ENCODE assay signal across 11 cellular contexts in the genomic region with DNA sequence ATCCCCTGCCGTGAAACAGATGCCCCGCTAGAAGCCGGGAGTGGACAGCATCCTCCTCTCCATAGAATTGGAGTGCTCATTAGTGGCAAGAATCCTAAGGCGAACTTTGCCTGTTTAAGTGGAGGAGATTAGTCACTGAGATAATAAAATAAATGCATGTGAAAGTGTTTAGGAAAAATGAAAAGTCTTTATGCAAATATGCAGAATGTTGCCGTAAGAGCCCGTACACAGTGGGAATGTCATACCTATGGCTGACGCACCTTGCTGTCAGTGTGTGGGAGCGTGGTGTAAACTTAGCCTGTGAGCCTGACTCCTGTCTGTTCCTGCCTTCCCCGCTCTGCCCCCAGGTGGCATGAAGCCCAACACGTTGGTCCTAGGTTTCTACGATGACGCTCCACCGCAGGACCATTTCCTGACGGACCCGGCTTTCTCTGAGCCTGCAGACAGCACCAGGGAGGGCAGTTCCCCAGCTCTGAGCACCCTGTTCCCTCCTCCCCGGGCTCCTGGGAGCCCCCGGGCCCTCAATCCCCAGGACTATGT. TPM values are rescaled to one million over a fixed set of nuclear protein-coding genes. Genes with fewer than 3 reads are reported as not detected.
DNase-seq lines count a peak whose midpoint lies in the region; ATAC-seq, FAIRE-seq and TF ChIP-seq lines count a peak whose summit lies in the region.
"Had no signal": no experiment of that assay in that cellular context is flagged by ENCODE, and none has a peak within 500 bp of the region (broad histone marks: within the 10 kb centered on the region; RNA-seq: fewer than 3 reads in every experiment).

No MANE protein-coding gene starts in this region.

- H3K79me2 ChIP-seq in astrocyte (ENCODE audit: insufficient read depth, low read length) (peaks cover 37% of the 10 kb centered on the region), mesendoderm (ENCODE audit: control insufficient read depth, insufficient read depth, low read length) (peaks cover 14% of the 10 kb centered on the region)

- WGBS in mesendoderm (ENCODE audit: extremely low coverage, insufficient coverage, low lambda C conversion rate), result no CpG with 5 or more reads among the region's 17 CpGs

- TF ChIP-seq CTCF in left ventricle myocardium inferior (IDR thresholded peaks at IDR 0.05; ENCODE audit: borderline replicate concordance) (no peak), astrocyte (IDR thresholded peaks at IDR 0.05; ENCODE audit: insufficient read depth, low read depth, low read length) (no peak)

- H3K4me1 ChIP-seq in left ventricle myocardium inferior (peaks cover 47% of the 10 kb centered on the region), astrocyte (ENCODE audit: insufficient read depth, low read length) (peaks cover 36% of the 10 kb centered on the region), mesendoderm (ENCODE audit: control insufficient read depth, low read depth, low read length) (no peaks in the 10 kb centered on the region)

- no peak overlapping the region for H4K5ac ChIP-seq in mesendoderm (ENCODE audit: low read length)

- H4K8ac ChIP-seq in mesendoderm (ENCODE audit: low read depth, low read length), result no peak overlapping the region

- ATAC-seq in HG03432 (IDR thresholded peaks at IDR 0.05; ENCODE audit: unreplicated experiment), result no peak
- no peak for ATAC-seq in HG03039 (IDR thresholded peaks at IDR 0.05; ENCODE audit: unreplicated experiment)

- no peak overlapping the region for H3K23ac ChIP-seq in mesendoderm (ENCODE audit: low read length)

- no peak overlapping the region for H3K4me3 ChIP-seq in left ventricle myocardium inferior
- no peak overlapping the region for H3K4me3 ChIP-seq in astrocyte (ENCODE audit: insufficient read depth, low read depth, low read length)
- no peak overlapping the region for H3K4me3 ChIP-seq in mesendoderm (ENCODE audit: low read length)

- no peak for DNase-seq in left ventricle myocardium inferior
- no peak for DNase-seq in cardiac septum (ENCODE audit: low spot score)
- DNase-seq in astrocyte (ENCODE audit: low read depth), result peak; percentile 79
- DNase-seq in mesendoderm, result peak; percentile 52
- DNase-seq in stimulated activated CD8-positive, alpha-beta memory T cell treated with anti-CD3 and anti-CD28 coated beads, Interleukin-4, amount 100 ng/mL, for 48 hours, result no peak
- DNase-seq in activated CD4-positive, alpha-beta T cell treated with anti-CD3 and anti-CD28 coated beads for 1 hour, result no peak
- DNase-seq: Caco-2 had no signal

- H3K27me3 ChIP-seq in left ventricle myocardium inferior (ENCODE audit: low read depth) (no peaks in the 10 kb centered on the region), astrocyte (ENCODE audit: insufficient read depth, low read length) (no peaks in the 10 kb centered on the region), mesendoderm (ENCODE audit: insufficient read depth, low read length, poor library complexity) (no peaks in the 10 kb centered on the region)
- H3K27me3 ChIP-seq: neutrophil had no signal

- H3K9me3 ChIP-seq in left ventricle myocardium inferior (replicated peaks), result no peaks in the 10 kb centered on the region
- no peaks in the 10 kb centered on the region for H3K9me3 ChIP-seq in astrocyte (ENCODE audit: insufficient read depth, low read depth, low read length)
- H3K9me3 ChIP-seq: Caco-2, neutrophil had no signal

- H3K36me3 ChIP-seq in left ventricle myocardium inferior (peaks cover 19% of the 10 kb centered on the region), astrocyte (ENCODE audit: insufficient read depth, low read length) (peaks cover 4% of the 10 kb centered on the region), mesendoderm (ENCODE audit: control insufficient read depth, insufficient read depth, low read length) (peaks cover 8% of the 10 kb centered on the region)

- H2AK5ac ChIP-seq in mesendoderm (ENCODE audit: low read length), result no peak overlapping the region

- FAIRE-seq in astrocyte (lab: Jason Lieb, UNC), result no peak

- H3K36me3 Mint-ChIP-seq in astrocyte (ENCODE audit: low read depth, unreplicated experiment), result peaks cover 20% of the 10 kb centered on the region

- no peaks in the 10 kb centered on the region for H3K27me3 Mint-ChIP-seq in astrocyte (ENCODE audit: low read depth, unreplicated experiment)

- H3K4me2 ChIP-seq in astrocyte (ENCODE audit: low read length) (peak overlapping the region; percentile 48), mesendoderm (ENCODE audit: low read length) (no peak overlapping the region)

- no peak overlapping the region for H2BK15ac ChIP-seq in mesendoderm (replicated peaks; ENCODE audit: low read depth)

- intact Hi-C loops in left ventricle myocardium inferior (cut with micrococcal nuclease) (no loop called here), cardiac septum (cut with DNase I) (no loop called here)

- H3K4me1 Mint-ChIP-seq in astrocyte (ENCODE audit: low read depth, unreplicated experiment), result peaks cover 4% of the 10 kb centered on the region

- H3K27ac Mint-ChIP-seq in astrocyte (ENCODE audit: unreplicated experiment), result no peak overlapping the region

- H4K20me1 ChIP-seq in astrocyte (ENCODE audit: insufficient read depth, low read length), result peaks cover 4% of the 10 kb centered on the region

- H2BK120ac ChIP-seq in mesendoderm (ENCODE audit: low read depth, low read length), result no peak overlapping the region

- no peaks in the 10 kb centered on the region for H3K9me3 Mint-ChIP-seq in astrocyte (ENCODE audit: unreplicated experiment)

- H2AFZ ChIP-seq in astrocyte (ENCODE audit: low read depth, low read length), result no peak overlapping the region

- no peak overlapping the region for H3K18ac ChIP-seq in mesendoderm (ENCODE audit: low read length)

- H2BK5ac ChIP-seq in mesendoderm (ENCODE audit: low read length), result no peak overlapping the region

- peak overlapping the region; percentile 91 for H3K27ac ChIP-seq in left ventricle myocardium inferior (replicated peaks)
- peak overlapping the region; percentile 60 for H3K27ac ChIP-seq in astrocyte (ENCODE audit: low read depth, low read length)
- no peak overlapping the region for H3K27ac ChIP-seq in mesendoderm (ENCODE audit: low read depth, low read length)

- H3K4me3 Mint-ChIP-seq in astrocyte (ENCODE audit: unreplicated experiment), result peak overlapping the region; percentile 40

- peaks cover 8% of the 10 kb centered on the region for H3K79me1 ChIP-seq in mesendoderm (ENCODE audit: low read length)

- H3K4ac ChIP-seq in mesendoderm (ENCODE audit: low read depth, low read length), result no peak overlapping the region

- H3K56ac ChIP-seq in mesendoderm (ENCODE audit: low read length), result peak overlapping the region; percentile 3

- peak overlapping the region; percentile 29 for H3K9ac ChIP-seq in astrocyte (ENCODE audit: low read length)
- H3K9ac ChIP-seq in mesendoderm (ENCODE audit: low read length), result no peak overlapping the region

RNA-seq across cellular contexts. Expression of a gene that starts 1.7 kb away (rescaled TPM):
- 11.7 TPM for total RNA-seq in left ventricle myocardium inferior
- 24.4 TPM for total RNA-seq in cardiac septum
- total RNA-seq in astrocyte, result 86.9 and 99.9 TPM in 2 replicates
- polyA plus RNA-seq in mesendoderm (2013, experiment 1 of 2), result 84.1 TPM
- 85.5 TPM for polyA plus RNA-seq in mesendoderm (2013, experiment 2 of 2)

RNA-seq across cellular contexts. Expression of a gene that starts 9.5 kb away (rescaled TPM):
- total RNA-seq in left ventricle myocardium inferior, result 51.3 TPM
- total RNA-seq in cardiac septum, result 62.9 TPM
- total RNA-seq in astrocyte, result 112 and 118 TPM in 2 replicates
- polyA plus RNA-seq in mesendoderm (2013, experiment 1 of 2), result 168 TPM
- 157 TPM for polyA plus RNA-seq in mesendoderm (2013, experiment 2 of 2)

RNA-seq across cellular contexts. Expression of a gene that starts 12.9 kb away (rescaled TPM):
- total RNA-seq in left ventricle myocardium inferior, result 10.9 TPM
- total RNA-seq in cardiac septum, result 6.9 TPM
- 26.7 and 30.5 TPM in 2 replicates for total RNA-seq in astrocyte
- polyA plus RNA-seq in mesendoderm (2013, experiment 1 of 2), result 16.0 TPM
- polyA plus RNA-seq in mesendoderm (2013, experiment 2 of 2), result 16.1 TPM

RNA-seq across cellular contexts. Expression of a gene that starts 24.1 kb away (rescaled TPM):
- total RNA-seq in left ventricle myocardium inferior (2.4 TPM), cardiac septum (2.1 TPM), astrocyte (2.7 and 3.3 TPM in 2 replicates)
- polyA plus RNA-seq in mesendoderm (2013, experiment 1 of 2), result 2.1 TPM
- 2.2 TPM for polyA plus RNA-seq in mesendoderm (2013, experiment 2 of 2)

RNA-seq across cellular contexts. Expression of a gene that starts 30.2 kb away (rescaled TPM):
- total RNA-seq in left ventricle myocardium inferior (0.49 TPM), cardiac septum (2.1 TPM), astrocyte (12.1 and 18.9 TPM in 2 replicates)
- polyA plus RNA-seq in mesendoderm (2013, experiment 1 of 2), result 25.8 TPM
- polyA plus RNA-seq in mesendoderm (2013, experiment 2 of 2), result 24.9 TPM
- total RNA-seq: RPMI7951 had no signal

Comparison
In these comparisons a context has a peak if more than half of its experiments do, and no peak if none do; other contexts are left out.
1. DNase-seq: peak in astrocyte (single experiment) and mesendoderm (single experiment); none in left ventricle myocardium inferior (single experiment), cardiac septum (single experiment), stimulated activated CD8-positive, alpha-beta memory T cell treated with anti-CD3 and anti-CD28 coated beads, Interleukin-4, amount 100 ng/mL, for 48 hours (single experiment) and activated CD4-positive, alpha-beta T cell treated with anti-CD3 and anti-CD28 coated beads for 1 hour (single experiment).